Comparison of ENCODE assay signal across 8 cellular contexts in genomic region chr17:40560592-40561293, GRCh38. TPM values are rescaled to one million over a fixed set of nuclear protein-coding genes. Genes with fewer than 3 reads are reported as not detected.
DNase-seq lines count a peak whose midpoint lies in the region; ATAC-seq and TF ChIP-seq lines count a peak whose summit lies in the region.

No MANE protein-coding gene starts in this region.

- peak overlapping the region in 1 of 3 donors; percentile 32 for H3K27ac ChIP-seq in right lobe of liver
- no peak overlapping the region for H3K27ac ChIP-seq in foreskin keratinocyte

- ATAC-seq in GM18508 (IDR thresholded peaks at IDR 0.05; ENCODE audit: insufficient read depth, unreplicated experiment) (peak; percentile 32), HG02870 (IDR thresholded peaks at IDR 0.05; ENCODE audit: unreplicated experiment) (peak; percentile 54), right lobe of liver (peak in 1 of 4 donors; percentile 4), foreskin keratinocyte (no peak)

- 39% methylated on average over 23 of the region's 24 CpGs for WGBS in right lobe of liver (ENCODE audit: insufficient coverage, low coverage, low lambda C conversion rate, missing lambda C conversion rate)

- no peaks in the 10 kb centered on the region for H3K36me3 ChIP-seq in right lobe of liver

- H3K4me1 Mint-ChIP-seq in activated naive CD4-positive, alpha-beta T cell treated with anti-CD3 and anti-CD28 coated beads for 36 hours (ENCODE audit: low read depth) = peaks cover 62% of the 10 kb centered on the region

- intact Hi-C loops in activated naive CD4-positive, alpha-beta T cell treated with anti-CD3 and anti-CD28 coated beads for 36 hours (cut with micrococcal nuclease) = loop anchor here (1.0 to 5.0 kb wide), 11 partner anchors 19 to 1107 kb away; no protein-coding TSS in a partner anchor
- intact Hi-C loops in right lobe of liver (cut with DNase I) = no loop called here

- H3K27me3 ChIP-seq in right lobe of liver (no peaks in the 10 kb centered on the region), foreskin keratinocyte (peaks cover 50% of the 10 kb centered on the region)

- CTCF ChIA-PET in activated naive CD4-positive, alpha-beta T cell treated with anti-CD3 and anti-CD28 coated beads for 36 hours (lab: Charles Lee) = interaction anchor here (0.6 to 13.8 kb wide), 34 partner anchors 9 to 206 kb away, joined by 3 to 276 read pairs (median 6); partner anchors contain the start of genes GJD3 and TOP2A

- TF ChIP-seq CTCF in right lobe of liver (IDR thresholded peaks at IDR 0.05) = peak in 1 of 4 donors; percentile 1
- TF ChIP-seq CTCF in foreskin keratinocyte (conservative IDR thresholded peaks at IDR 0.05) = no peak

- no peak overlapping the region for H3K4me3 ChIP-seq in right lobe of liver

- DNase-seq in SIG-M5 (lab: John Stamatoyannopoulos, UW) (peak; percentile 89), right lobe of liver (peak in 2 of 3 donors; percentile 38 to 45), foreskin keratinocyte (no peak), NCI-H2196 treated with DMSO at 0.1 percent for 48 hours (lab: John Stamatoyannopoulos, UW; ENCODE audit: unreplicated experiment) (no peak)
- DNase-seq in activated naive CD4-positive, alpha-beta T cell treated with anti-CD3 and anti-CD28 coated beads for 36 hours = peak; percentile 93
- peak in 5 of 6 experiments; percentile 46 to 61 (median 59) for DNase-seq in stimulated activated naive CD4-positive, alpha-beta T cell (lab: John Stamatoyannopoulos, UW)

- H3K27ac Mint-ChIP-seq in activated naive CD4-positive, alpha-beta T cell treated with anti-CD3 and anti-CD28 coated beads for 36 hours = peak overlapping the region; percentile 100

- TF ChIP-seq POLR2A in right lobe of liver (IDR thresholded peaks at IDR 0.05) = no peak

- no peaks in the 10 kb centered on the region for H3K9me3 ChIP-seq in right lobe of liver

- peak overlapping the region; percentile 96 for H3K4me3 Mint-ChIP-seq in activated naive CD4-positive, alpha-beta T cell treated with anti-CD3 and anti-CD28 coated beads for 36 hours

- H3K9me3 Mint-ChIP-seq in activated naive CD4-positive, alpha-beta T cell treated with anti-CD3 and anti-CD28 coated beads for 36 hours = no peaks in the 10 kb centered on the region

- H3K36me3 Mint-ChIP-seq in activated naive CD4-positive, alpha-beta T cell treated with anti-CD3 and anti-CD28 coated beads for 36 hours (ENCODE audit: low read depth) = peaks cover 94% of the 10 kb centered on the region

- H3K27me3 Mint-ChIP-seq in activated naive CD4-positive, alpha-beta T cell treated with anti-CD3 and anti-CD28 coated beads for 36 hours (ENCODE audit: low read depth) = no peaks in the 10 kb centered on the region

- H3K4me1 ChIP-seq in right lobe of liver (peaks cover 0 to 8% (median 5%) of the 10 kb centered on the region in 4 donors), foreskin keratinocyte (peaks cover 5% of the 10 kb centered on the region)

RNA-seq across cellular contexts. Expression of gene CCR7, which starts 4.5 kb away (rescaled TPM):
- total RNA-seq in activated naive CD4-positive, alpha-beta T cell treated with anti-CD3 and anti-CD28 coated beads for 36 hours = 100 to 1,000 TPM; 150 to 156 TPM
- under 1 TPM in 4 of 6 experiments, not detected in 2; 0.12 to 0.58 (median 0.28) TPM for total RNA-seq in right lobe of liver
- not detected in 2 replicates for total RNA-seq in foreskin keratinocyte
- not detected in 2 replicates for polyA plus RNA-seq in foreskin keratinocyte

RNA-seq across cellular contexts. Expression of gene TNS4, which starts 59.3 kb away (rescaled TPM):
- total RNA-seq in activated naive CD4-positive, alpha-beta T cell treated with anti-CD3 and anti-CD28 coated beads for 36 hours = 1 to 10 TPM; 4.7 to 5.9 TPM
- not detected for total RNA-seq in right lobe of liver
- 285 and 352 TPM in 2 replicates for total RNA-seq in foreskin keratinocyte
- polyA plus RNA-seq in foreskin keratinocyte = 271 and 305 TPM in 2 replicates

Comparison
In these comparisons a context has a peak if more than half of its experiments do, and no peak if none do; other contexts are left out.
1. DNase-seq: peak in SIG-M5 (single experiment), activated naive CD4-positive, alpha-beta T cell treated with anti-CD3 and anti-CD28 coated beads for 36 hours (single experiment), right lobe of liver (2 of 3) and stimulated activated naive CD4-positive, alpha-beta T cell (5 of 6); none in foreskin keratinocyte (0 of 2) and NCI-H2196 treated with DMSO at 0.1 percent for 48 hours (single experiment).
2. RNA of gene CCR7, which starts 4.5 kb away (total RNA-seq): 150 to 156 TPM in activated naive CD4-positive, alpha-beta T cell treated with anti-CD3 and anti-CD28 coated beads for 36 hours; 0.12 to 0.58 TPM in right lobe of liver and not detected in foreskin keratinocyte; every median in the first group is over 10 times any median in the second.
3. RNA of gene TNS4, which starts 59.3 kb away (total RNA-seq): 285 to 352 TPM in foreskin keratinocyte; 4.7 to 5.9 TPM in activated naive CD4-positive, alpha-beta T cell treated with anti-CD3 and anti-CD28 coated beads for 36 hours and not detected in right lobe of liver; every median in the first group is over 10 times any median in the second.